ENCODE assay signal across 2 cellular contexts in the genomic region with DNA sequence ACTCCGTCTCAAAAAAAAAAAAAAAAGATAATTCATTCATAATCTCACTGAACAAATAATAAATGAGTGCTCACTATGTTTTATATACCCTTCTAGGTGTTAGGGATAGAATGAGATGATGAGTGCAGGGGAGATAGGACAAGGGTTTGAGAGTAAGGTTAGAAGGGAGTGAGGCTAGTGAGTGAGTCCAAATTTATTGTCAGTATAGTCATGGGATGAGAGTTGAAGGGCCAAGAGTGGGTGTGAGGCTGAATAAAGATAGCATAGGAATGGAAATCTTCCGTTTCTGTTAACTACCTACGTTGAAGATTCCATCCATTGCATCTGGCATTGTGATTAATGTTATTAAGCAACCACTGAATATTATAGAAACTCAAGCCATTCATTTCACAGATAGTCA.
A peak's percentile ranks its signal among the peaks of the same experiment; 100 is the strongest.
TF ChIP-seq lines count a peak whose summit lies in the region.

No MANE protein-coding gene starts in this region.

TF ChIP-seq in IMR-90, 13 proteins besides CTCF, POLR2A, EP300 and RAD21:
- TF ChIP-seq, protein P1, sequence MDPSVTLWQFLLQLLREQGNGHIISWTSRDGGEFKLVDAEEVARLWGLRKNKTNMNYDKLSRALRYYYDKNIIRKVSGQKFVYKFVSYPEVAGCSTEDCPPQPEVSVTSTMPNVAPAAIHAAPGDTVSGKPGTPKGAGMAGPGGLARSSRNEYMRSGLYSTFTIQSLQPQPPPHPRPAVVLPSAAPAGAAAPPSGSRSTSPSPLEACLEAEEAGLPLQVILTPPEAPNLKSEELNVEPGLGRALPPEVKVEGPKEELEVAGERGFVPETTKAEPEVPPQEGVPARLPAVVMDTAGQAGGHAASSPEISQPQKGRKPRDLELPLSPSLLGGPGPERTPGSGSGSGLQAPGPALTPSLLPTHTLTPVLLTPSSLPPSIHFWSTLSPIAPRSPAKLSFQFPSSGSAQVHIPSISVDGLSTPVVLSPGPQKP (IDR thresholded peaks at IDR 0.05; ENCODE audit: borderline replicate concordance, low read depth, low read length): no peak
- no peak for TF ChIP-seq RCOR1 (IDR thresholded peaks at IDR 0.05; ENCODE audit: insufficient replicate concordance, low read length)
- TF ChIP-seq MXI1 (IDR thresholded peaks at IDR 0.05; ENCODE audit: borderline replicate concordance, low read depth, low read length): no peak
- TF ChIP-seq RFX5 (IDR thresholded peaks at IDR 0.05; ENCODE audit: low read depth, low read length): no peak
- TF ChIP-seq MAZ (IDR thresholded peaks at IDR 0.05; ENCODE audit: borderline replicate concordance, low read depth, low read length): no peak
- TF ChIP-seq, protein P2, sequence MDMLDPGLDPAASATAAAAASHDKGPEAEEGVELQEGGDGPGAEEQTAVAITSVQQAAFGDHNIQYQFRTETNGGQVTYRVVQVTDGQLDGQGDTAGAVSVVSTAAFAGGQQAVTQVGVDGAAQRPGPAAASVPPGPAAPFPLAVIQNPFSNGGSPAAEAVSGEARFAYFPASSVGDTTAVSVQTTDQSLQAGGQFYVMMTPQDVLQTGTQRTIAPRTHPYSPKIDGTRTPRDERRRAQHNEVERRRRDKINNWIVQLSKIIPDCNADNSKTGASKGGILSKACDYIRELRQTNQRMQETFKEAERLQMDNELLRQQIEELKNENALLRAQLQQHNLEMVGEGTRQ (IDR thresholded peaks at IDR 0.05; ENCODE audit: low read depth, low read length): no peak
- TF ChIP-seq SMC3 (IDR thresholded peaks at IDR 0.05; ENCODE audit: low read depth, low read length): no peak
- no peak for TF ChIP-seq CHD1 (IDR thresholded peaks at IDR 0.05; ENCODE audit: low read depth, low read length)
- no peak for TF ChIP-seq BHLHE40 (IDR thresholded peaks at IDR 0.05; ENCODE audit: low read depth, low read length)
- no peak for TF ChIP-seq MAFK (IDR thresholded peaks at IDR 0.05; ENCODE audit: low read depth, low read length)

TF ChIP-seq in K562, 482 proteins besides CTCF, POLR2A, EP300 and RAD21:
- TF ChIP-seq HDAC1 (IDR thresholded peaks at IDR 0.05) (no peak), DACH1 (IDR thresholded peaks at IDR 0.05; ENCODE audit: partially characterized antibody) (peak; percentile 25), CBX2 (IDR thresholded peaks at IDR 0.05; ENCODE audit: insufficient read depth, low read length, poor library complexity, severe bottlenecking) (no peak), ZNF347 (CRISPR knock-in tag; IDR thresholded peaks at IDR 0.05; ENCODE audit: low read depth) (no peak)
